In genomic region chr11:93198221-93198650, GRCh38 we compare ENCODE assay signal across 8 cellular contexts. TPM values are rescaled to one million over a fixed set of nuclear protein-coding genes. Genes with fewer than 3 reads are reported as not detected.
DNase-seq lines count a peak whose midpoint lies in the region; ATAC-seq, FAIRE-seq and TF ChIP-seq lines count a peak whose summit lies in the region.

No MANE protein-coding gene starts in this region.

- no peaks in the 10 kb centered on the region for H3K36me3 Mint-ChIP-seq in natural killer cell

- WGBS in ectodermal cell, 2 experiments = 15 to 30% methylated on average over 6 to 8 of the region's 9 CpGs

- H4K20me1 ChIP-seq in OCI-LY3 (ENCODE audit: insufficient read depth, low read length) = 0 out of 2 replicates have a peak, but pooled peaks cover 3% of the 10 kb centered on the region

- H3K27me3 ChIP-seq in OCI-LY3 (ENCODE audit: low read depth, low read length) (no peaks in the 10 kb centered on the region), ectodermal cell (ENCODE audit: control insufficient read depth, insufficient read depth, low read length, poor library complexity, severe bottlenecking) (no peaks in the 10 kb centered on the region)

- H3K4me1 ChIP-seq in OCI-LY3 (ENCODE audit: low read length) (peaks cover 9% of the 10 kb centered on the region), ectodermal cell (ENCODE audit: control insufficient read depth, insufficient read depth, low read length) (peaks cover 5% of the 10 kb centered on the region)

- H3K27ac Mint-ChIP-seq in natural killer cell = peak overlapping the region; percentile 91 to 95

- H3K4me2 ChIP-seq in OCI-LY3 (ENCODE audit: low read length) = peak overlapping the region; percentile 87

- no peak for FAIRE-seq in D721Med (lab: Jason Lieb, UNC)
- FAIRE-seq in H54 (lab: Jason Lieb, UNC) = no peak

- peaks cover 42% of the 10 kb centered on the region for H3K79me2 ChIP-seq in OCI-LY3 (ENCODE audit: low read length)

- H3K27ac ChIP-seq in OCI-LY3 (ENCODE audit: low read length) = peak overlapping the region; percentile 79; the same call in 1 of the 2 replicates
- H3K27ac ChIP-seq in ectodermal cell (ENCODE audit: insufficient read depth, low read depth, low read length, poor library complexity, severe bottlenecking) = no peak overlapping the region

- peak overlapping the region; percentile 84 for H3K4me3 Mint-ChIP-seq in natural killer cell

- no peak for ATAC-seq in natural killer cell

- H3K9ac ChIP-seq in OCI-LY3 (ENCODE audit: low read length) = peak overlapping the region; percentile 97

- no peak for TF ChIP-seq POLR2A in H54 (IDR thresholded peaks at IDR 0.05; ENCODE audit: low read depth, low read length)

- peaks cover 12 to 16% of the 10 kb centered on the region in 2 donors for H3K27me3 Mint-ChIP-seq in natural killer cell (ENCODE audit: low read depth in 2 of 2)

- no peaks in the 10 kb centered on the region for H3K36me3 ChIP-seq in OCI-LY3 (replicated peaks; ENCODE audit: low read depth, low read length)
- no peaks in the 10 kb centered on the region for H3K36me3 ChIP-seq in ectodermal cell (ENCODE audit: control insufficient read depth, insufficient read depth, low read length)

- intact Hi-C loops in natural killer cell (cut with micrococcal nuclease) = loop anchor here (5.0 kb wide), 1 partner anchor 1294 kb away; the partner anchor contains the start of genes ANKRD49 and MRE11

- peaks cover 8 to 11% of the 10 kb centered on the region in 2 donors for H3K4me1 Mint-ChIP-seq in natural killer cell

- no peaks in the 10 kb centered on the region for H3K9me3 Mint-ChIP-seq in natural killer cell

- DNase-seq in NCI-H2107 treated with DMSO at 0.1 percent for 48 hours (lab: John Stamatoyannopoulos, UW; ENCODE audit: unreplicated experiment) = peak; percentile 49
- no peak for DNase-seq in NCI-H2107 (lab: John Stamatoyannopoulos, UW)
- no peak for DNase-seq in natural killer cell
- no peak for DNase-seq in SIG-M5 (lab: John Stamatoyannopoulos, UW)
- no peak for DNase-seq in D721Med (ENCODE audit: insufficient read length, low spot score)
- DNase-seq in H54 (ENCODE audit: insufficient read length, low spot score) = no peak

- H2AFZ ChIP-seq in OCI-LY3 (ENCODE audit: low read depth, low read length) = peak overlapping the region; percentile 96

- H3K9me3 ChIP-seq in OCI-LY3 (ENCODE audit: insufficient read depth, low read length) (no peaks in the 10 kb centered on the region), ectodermal cell (ENCODE audit: control insufficient read depth, low read length) (no peaks in the 10 kb centered on the region)

- H3K4me3 ChIP-seq in OCI-LY3 (ENCODE audit: low read length) = peak overlapping the region; percentile 91
- peak overlapping the region; percentile 83 for H3K4me3 ChIP-seq in ectodermal cell (ENCODE audit: insufficient read depth, low read depth, low read length)

- TF ChIP-seq CTCF in OCI-LY3 (IDR thresholded peaks at IDR 0.05; ENCODE audit: low read depth, low read length) (no peak), natural killer cell (IDR thresholded peaks at IDR 0.05) (no peak), D721Med (IDR thresholded peaks at IDR 0.05; ENCODE audit: insufficient read depth, missing control alignments) (no peak)

RNA-seq across cellular contexts. Expression of gene SLC36A4, which starts 0.4 kb away (rescaled TPM):
- polyA plus RNA-seq in ectodermal cell (2013, experiment 1 of 4) = 34.3 TPM
- polyA plus RNA-seq in ectodermal cell (2013, experiment 2 of 4) = 28.6 TPM
- polyA plus RNA-seq in ectodermal cell (2013, experiment 3 of 4) = 25.8 TPM
- polyA plus RNA-seq in ectodermal cell (2013, experiment 4 of 4) = 30.2 TPM
- total RNA-seq in natural killer cell = 10 to 100 TPM; 14.2 to 17.0 (median 14.6) TPM
